ENCODE assay signal across 1 cellular context in genomic region chr17:62193297-62193696, GRCh38.
A peak's percentile ranks its signal among the peaks of the same experiment; 100 is the strongest.
TF ChIP-seq lines count a peak whose summit lies in the region.

No MANE protein-coding gene starts in this region.

TF ChIP-seq in Ishikawa, 13 proteins besides CTCF, POLR2A, EP300 and RAD21 (continued from another document):
- TF ChIP-seq, protein P1, sequence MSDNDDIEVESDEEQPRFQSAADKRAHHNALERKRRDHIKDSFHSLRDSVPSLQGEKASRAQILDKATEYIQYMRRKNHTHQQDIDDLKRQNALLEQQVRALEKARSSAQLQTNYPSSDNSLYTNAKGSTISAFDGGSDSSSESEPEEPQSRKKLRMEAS (IDR thresholded peaks at IDR 0.05), result 0 out of 2 replicates have a peak, but pooled peaks have one; percentile 37
- TF ChIP-seq TCF12 (IDR thresholded peaks at IDR 0.05; ENCODE audit: low read depth), result no peak
